Comparison of ENCODE assay signal across 12 cellular contexts in genomic region chr1:225650198-225650597, GRCh38. TPM values are rescaled to one million over a fixed set of nuclear protein-coding genes. Genes with fewer than 3 reads are reported as not detected.
DNase-seq lines count a peak whose midpoint lies in the region; ATAC-seq and TF ChIP-seq lines count a peak whose summit lies in the region.
"Had no signal": no experiment of that assay in that cellular context is flagged by ENCODE, and none has a peak within 500 bp of the region (broad histone marks: within the 10 kb centered on the region; RNA-seq: fewer than 3 reads in every experiment).

No MANE protein-coding gene starts in this region.

- POLR2A ChIA-PET in AG04450 (lab: Yijun Ruan, JAX), result interaction anchor here (0.7 kb wide), 1 partner anchor 37 kb away, joined by 11 read pairs; no protein-coding TSS in a partner anchor

- no peaks in the 10 kb centered on the region; the same call in 1 of the 2 replicates for H3K9me3 ChIP-seq in AG04450 (ENCODE audit: control insufficient read depth, insufficient read depth, low read length)
- H3K9me3 ChIP-seq in SJCRH30 (replicated peaks), result peaks cover 4% of the 10 kb centered on the region
- no peaks in the 10 kb centered on the region for H3K9me3 ChIP-seq in psoas muscle

- H3K4me3 ChIP-seq in AG04450 (ENCODE audit: low read depth, low read length), result peak overlapping the region; percentile 84
- H3K4me3 ChIP-seq in SJCRH30, result peak overlapping the region; percentile 85
- peak overlapping the region; percentile 92 for H3K4me3 ChIP-seq in fibroblast of villous mesenchyme (ENCODE audit: low read depth, low read length)
- peak overlapping the region; percentile 85 for H3K4me3 ChIP-seq in psoas muscle
- H3K4me3 ChIP-seq in lower leg skin (ENCODE audit: low read depth, poor library complexity, severe bottlenecking), result no peak overlapping the region

- 35 to 61% (median 43%) methylated on average over 7 of the region's 7 CpGs for WGBS in psoas muscle, 3 donors
- 71 to 77% methylated on average over 7 of the region's 7 CpGs for WGBS in lower leg skin, 2 donors

- H3K4me1 ChIP-seq in SJCRH30, result peaks cover 4% of the 10 kb centered on the region
- peaks cover 49% of the 10 kb centered on the region for H3K4me1 ChIP-seq in psoas muscle

- TF ChIP-seq POLR2A in lower leg skin (IDR thresholded peaks at IDR 0.05), result no peak

- H3K27me3 ChIP-seq in AG04450 (ENCODE audit: control insufficient read depth, insufficient read depth, low read length) (no peaks in the 10 kb centered on the region), SJCRH30 (no peaks in the 10 kb centered on the region), psoas muscle (ENCODE audit: insufficient read depth in 3 of 3, low read length in 2 of 3) (no peaks in the 10 kb centered on the region)

- ATAC-seq in psoas muscle, result no peak

- CTCF ChIA-PET in AG04450 (lab: Charles Lee), result interaction anchor here (0.6 to 1.2 kb wide), 2 partner anchors 47 to 128 kb away, joined by 3 to 4 read pairs; partner anchors contain the start of gene SRP9

- H3K36me3 ChIP-seq in SJCRH30 (peaks cover 22% of the 10 kb centered on the region), psoas muscle (ENCODE audit: insufficient read depth in 1 of 2, low read depth in 1 of 2) (no peaks in the 10 kb centered on the region)

- TF ChIP-seq CTCF in AG04450 (IDR thresholded peaks at IDR 0.05; ENCODE audit: low read depth, low read length), result no peak
- no peak for TF ChIP-seq CTCF in fibroblast of villous mesenchyme (IDR thresholded peaks at IDR 0.05; ENCODE audit: insufficient read depth, low read depth, low read length)
- TF ChIP-seq CTCF in psoas muscle (IDR thresholded peaks at IDR 0.05), result no peak
- TF ChIP-seq CTCF in lower leg skin (IDR thresholded peaks at IDR 0.05), result no peak

- H3K27ac ChIP-seq in AG04450 (ENCODE audit: low read depth, low read length) (no peak overlapping the region), SJCRH30 (no peak overlapping the region), psoas muscle (peak overlapping the region; percentile 99)

- DNase-seq in AG04450 (ENCODE audit: low read depth, low spot score), result no peak
- DNase-seq in SJCRH30, result no peak
- no peak for DNase-seq in fibroblast of villous mesenchyme (ENCODE audit: low read depth)
- no peak for DNase-seq in psoas muscle
- DNase-seq in activated CD4-positive, alpha-beta T cell treated with anti-CD3 and anti-CD28 coated beads, Interleukin-2, amount 50 U/mL, for 48 hours, result no peak
- DNase-seq in lower leg skin (ENCODE audit: low spot score in 2 of 2), result no peak
- DNase-seq in AG08396 (ENCODE audit: low spot score), result no peak
- DNase-seq in NCI-H187 (lab: John Stamatoyannopoulos, UW), result no peak
- DNase-seq: cerebellar nuclear complex; NCI-H1092; stimulated activated CD4-positive, alpha-beta T cell treated with anti-CD3 and anti-CD28 coated beads, Interleukin-2, amount 100 ng/mL, for 48 hours had no signal

- intact Hi-C loops in psoas muscle (cut with DNase I), result loop anchor here (5.0 to 10.0 kb wide), 3 partner anchors 55 to 167 kb away; no protein-coding TSS in a partner anchor
- intact Hi-C loops in lower leg skin (cut with DNase I; ENCODE audit: low total_unique reads), result no loop called here

RNA-seq across cellular contexts. Expression of gene ENAH, which starts 2.7 kb away (rescaled TPM):
- 93.9 and 121 TPM in 2 replicates for polyA plus RNA-seq in AG04450 (2011; rRNA removed)
- 99.1 and 130 TPM in 2 replicates for polyA minus RNA-seq in AG04450 (2011; rRNA and poly(A)+ RNA removed)
- total RNA-seq in SJCRH30 (2014; rRNA removed; shearing (Covaris generic)), result 206 and 246 TPM in 2 replicates
- total RNA-seq in fibroblast of villous mesenchyme, result 126 and 135 TPM in 2 replicates
- 100 to 1,000 TPM; 119 to 262 (median 177) TPM for total RNA-seq in psoas muscle
- 10 to 100 TPM; 17.1 to 76.4 (median 38.8) TPM for polyA plus RNA-seq in psoas muscle
- total RNA-seq in lower leg skin, result 10 to 100 TPM; 32.5 to 37.4 (median 35.2) TPM
- polyA plus RNA-seq: CD14-positive monocyte had no signal
